In genomic region chr5:40603378-40603777, GRCh38 we compare ENCODE assay signal across 3 cellular contexts.
TF ChIP-seq lines count a peak whose summit lies in the region.

No MANE protein-coding gene starts in this region.

TF ChIP-seq in IMR-90, 13 proteins besides CTCF, POLR2A, EP300 and RAD21:
- TF ChIP-seq FOS (IDR thresholded peaks at IDR 0.05; ENCODE audit: low read depth, low read length) (no peak), BHLHE40 (IDR thresholded peaks at IDR 0.05; ENCODE audit: low read depth, low read length) (no peak), MXI1 (IDR thresholded peaks at IDR 0.05; ENCODE audit: borderline replicate concordance, low read depth, low read length) (no peak), CEBPB (IDR thresholded peaks at IDR 0.05; ENCODE audit: low read depth, low read length) (no peak), RCOR1 (IDR thresholded peaks at IDR 0.05; ENCODE audit: insufficient replicate concordance, low read length) (no peak), MAFK (IDR thresholded peaks at IDR 0.05; ENCODE audit: low read depth, low read length) (no peak), NFE2L2 (IDR thresholded peaks at IDR 0.05; ENCODE audit: low read depth, low read length) (no peak), RFX5 (IDR thresholded peaks at IDR 0.05; ENCODE audit: low read depth, low read length) (no peak), SMC3 (IDR thresholded peaks at IDR 0.05; ENCODE audit: low read depth, low read length) (no peak), MAZ (IDR thresholded peaks at IDR 0.05; ENCODE audit: borderline replicate concordance, low read depth, low read length) (no peak), CHD1 (IDR thresholded peaks at IDR 0.05; ENCODE audit: low read depth, low read length) (no peak), ELK1 (IDR thresholded peaks at IDR 0.05; ENCODE audit: borderline replicate concordance, low read depth, low read length) (no peak)
- TF ChIP-seq, protein P1, sequence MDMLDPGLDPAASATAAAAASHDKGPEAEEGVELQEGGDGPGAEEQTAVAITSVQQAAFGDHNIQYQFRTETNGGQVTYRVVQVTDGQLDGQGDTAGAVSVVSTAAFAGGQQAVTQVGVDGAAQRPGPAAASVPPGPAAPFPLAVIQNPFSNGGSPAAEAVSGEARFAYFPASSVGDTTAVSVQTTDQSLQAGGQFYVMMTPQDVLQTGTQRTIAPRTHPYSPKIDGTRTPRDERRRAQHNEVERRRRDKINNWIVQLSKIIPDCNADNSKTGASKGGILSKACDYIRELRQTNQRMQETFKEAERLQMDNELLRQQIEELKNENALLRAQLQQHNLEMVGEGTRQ (IDR thresholded peaks at IDR 0.05; ENCODE audit: low read depth, low read length), result no peak
TF ChIP-seq in IMR-90: peak in this region for 0.

TF ChIP-seq in GM12878, 131 proteins besides CTCF, POLR2A, EP300 and RAD21 (continued from another document):
- TF ChIP-seq ZNF217 (IDR thresholded peaks at IDR 0.05) (no peak), RELA (IDR thresholded peaks at IDR 0.05; ENCODE audit: borderline replicate concordance, partially characterized antibody) (no peak), NR2C1 (IDR thresholded peaks at IDR 0.05) (0 out of 2 replicates have a peak, but pooled peaks have one; percentile 4), ATF3 (IDR thresholded peaks at IDR 0.05; ENCODE audit: borderline replicate concordance, extremely low read depth, low read depth, low read length) (no peak), TCF3 (IDR thresholded peaks at IDR 0.05; ENCODE audit: borderline replicate concordance, insufficient read depth, low read depth, low read length) (no peak)

TF ChIP-seq in HEK293T, 16 proteins besides CTCF, POLR2A, EP300 and RAD21 (continued from another document):
- TF ChIP-seq HDGF (IDR thresholded peaks at IDR 0.05; ENCODE audit: borderline replicate concordance) (no peak), PKNOX1 (IDR thresholded peaks at IDR 0.05) (no peak), ARNT (IDR thresholded peaks at IDR 0.05) (no peak), L3MBTL2 (conservative IDR thresholded peaks at IDR 0.05) (no peak), CTBP1 (IDR thresholded peaks at IDR 0.05; ENCODE audit: borderline replicate concordance) (no peak), ELF4 (IDR thresholded peaks at IDR 0.05) (no peak), FOXA1 (IDR thresholded peaks at IDR 0.05) (no peak), FOXM1 (IDR thresholded peaks at IDR 0.05; ENCODE audit: borderline replicate concordance) (no peak), LEF1 (IDR thresholded peaks at IDR 0.05; ENCODE audit: borderline replicate concordance) (no peak), ZNF384 (IDR thresholded peaks at IDR 0.05) (no peak), TARDBP (IDR thresholded peaks at IDR 0.05) (no peak), SUZ12 (IDR thresholded peaks at IDR 0.05) (no peak), BHLHE40 (IDR thresholded peaks at IDR 0.05; ENCODE audit: borderline replicate concordance) (no peak), SP1 (IDR thresholded peaks at IDR 0.05) (no peak)
